8 cellular contexts compared by ENCODE assay signal in genomic region chr17:39623356-39623950, GRCh38. TPM values are rescaled to one million over a fixed set of nuclear protein-coding genes. Genes with fewer than 3 reads are reported as not detected.
DNase-seq lines count a peak whose midpoint lies in the region; ATAC-seq and TF ChIP-seq lines count a peak whose summit lies in the region.

No MANE protein-coding gene starts in this region.

- peaks cover 22% of the 10 kb centered on the region for H3K4me1 ChIP-seq in GM23338 (ENCODE audit: insufficient read depth)

- no peaks in the 10 kb centered on the region for H3K36me3 Mint-ChIP-seq in GM23338 (ENCODE audit: low read depth)

- no peak overlapping the region for H3K27ac Mint-ChIP-seq in GM23338

- TF ChIP-seq CTCF in BJ (IDR thresholded peaks at IDR 0.05; ENCODE audit: insufficient read depth, low read depth, low read length) (peak; percentile 97), GM23338 (conservative IDR thresholded peaks at IDR 0.05; ENCODE audit: low read depth in 2 of 2) (peak; percentile 86 to 89), cardiac fibroblast (IDR thresholded peaks at IDR 0.05; ENCODE audit: low read depth, low read length) (peak; percentile 94)

- no peak overlapping the region for H3K4me3 ChIP-seq in BJ (ENCODE audit: low read depth, low read length)
- no peak overlapping the region for H3K4me3 ChIP-seq in GM23338
- no peak overlapping the region for H3K4me3 ChIP-seq in cardiac fibroblast (replicated peaks in 1 of 2; ENCODE audit: low read depth in 2 of 2, low read length in 2 of 2)

- peak overlapping the region; percentile 54 for H3K4me2 ChIP-seq in GM23338

- peak; percentile 25 for ATAC-seq in GM23338
- ATAC-seq in activated CD4-positive, CD25-positive, alpha-beta regulatory T cell treated with anti-CD3 and anti-CD28 coated beads, Interleukin-2, amount 50 U/mL, for 24 hours, result peak; percentile 37 to 40
- ATAC-seq in HG03460 (IDR thresholded peaks at IDR 0.05; ENCODE audit: unreplicated experiment), result no peak

- H3K27ac ChIP-seq in GM23338 (ENCODE audit: low read depth), result no peak overlapping the region

- H3K9me3 Mint-ChIP-seq in GM23338, result no peaks in the 10 kb centered on the region; the same call in 2 of the 3 replicates

- 0 out of 2 replicates have a peak, but pooled peaks cover 4% of the 10 kb centered on the region for H3F3A ChIP-seq in GM23338 (replicated peaks; ENCODE audit: low read depth)

- CTCF ChIA-PET in BJ (lab: Yijun Ruan, JAX), result interaction anchor here (0.6 to 8.7 kb wide), 30 partner anchors 8 to 399 kb away, joined by 3 to 193 read pairs (median 8); partner anchors contain the start of genes ERBB2, MIEN1, PGAP3 and PNMT

- peaks cover 42% of the 10 kb centered on the region for H3K4me1 Mint-ChIP-seq in GM23338

- no peak for DNase-seq in BJ (ENCODE audit: low read depth)
- DNase-seq in GM23338 (ENCODE audit: low spot score), result peak; percentile 87
- DNase-seq in NCI-H2196 treated with DMSO at 0.1 percent for 48 hours (lab: John Stamatoyannopoulos, UW; ENCODE audit: unreplicated experiment), result peak; percentile 33
- peak; percentile 66 to 70 for DNase-seq in cardiac fibroblast (ENCODE audit: low read depth in 2 of 2)
- DNase-seq in kidney tubule cell (ENCODE audit: low spot score), result peak; percentile 75
- peak; percentile 85 for DNase-seq in stimulated activated CD4-positive, alpha-beta T cell treated with anti-CD3 and anti-CD28 coated beads, Interleukin-1b, Interleukin-23, amount 100 ng/mL, for 48 hours

- H3K36me3 ChIP-seq in BJ (ENCODE audit: control insufficient read depth, insufficient read depth, low read length), result no peaks in the 10 kb centered on the region; the same call in 1 of the 2 replicates
- no peaks in the 10 kb centered on the region for H3K36me3 ChIP-seq in GM23338 (ENCODE audit: insufficient read depth)

- H4K20me1 ChIP-seq in GM23338 (replicated peaks; ENCODE audit: insufficient read depth), result no peaks in the 10 kb centered on the region

- no peak overlapping the region for H3K4me3 Mint-ChIP-seq in GM23338

- H3K27me3 Mint-ChIP-seq in GM23338 (ENCODE audit: insufficient read depth, low read depth, poor library complexity), result peaks cover 72% of the 10 kb centered on the region

- no peaks in the 10 kb centered on the region for H3K79me2 ChIP-seq in GM23338 (replicated peaks; ENCODE audit: insufficient read depth)

- POLR2A ChIA-PET in BJ (lab: Charles Lee), result no interaction called here

- H3K27me3 ChIP-seq in BJ (ENCODE audit: control insufficient read depth, insufficient read depth, low read length) (peaks cover 31% of the 10 kb centered on the region), GM23338 (ENCODE audit: insufficient read depth) (peaks cover 95% of the 10 kb centered on the region)

- no peaks in the 10 kb centered on the region for H3K9me2 ChIP-seq in GM23338 (ENCODE audit: insufficient read depth)

- H2AFZ ChIP-seq in GM23338, result no peak overlapping the region

TF ChIP-seq in GM23338, 12 proteins besides CTCF, POLR2A, EP300 and RAD21:
- TF ChIP-seq EZH2phosphoT487 (IDR thresholded peaks at IDR 0.05; ENCODE audit: unreplicated experiment), result no peak
- no peak for TF ChIP-seq NANOG (IDR thresholded peaks at IDR 0.05; ENCODE audit: borderline replicate concordance)
- no peak for TF ChIP-seq ZNF331 (CRISPR knock-in tag; IDR thresholded peaks at IDR 0.05; ENCODE audit: low read depth)

RNA-seq across cellular contexts. Expression of gene PPP1R1B, which starts 3.3 kb away (rescaled TPM):
- polyA plus RNA-seq in BJ (2011; rRNA removed) (not detected in 2 replicates), GM23338 (2016; fragmentation: Nextera tagmentation; extraction: Ambion mirVana) (3.7 and 5.4 TPM in 2 replicates)
- polyA minus RNA-seq in BJ (2011; rRNA and poly(A)+ RNA removed), result not detected in 2 replicates
- total RNA-seq in GM23338 (2014; rRNA removed; shearing (Covaris generic)), result 1.5 and 3.4 TPM in 2 replicates

RNA-seq across cellular contexts. Expression of gene STARD3, which starts 13.5 kb away (rescaled TPM):
- polyA plus RNA-seq in BJ (2011; rRNA removed), result 51.6 and 93.8 TPM in 2 replicates
- 34.6 and 53.3 TPM in 2 replicates for polyA minus RNA-seq in BJ (2011; rRNA and poly(A)+ RNA removed)
- total RNA-seq in GM23338 (2014; rRNA removed; shearing (Covaris generic)), result 39.7 and 53.3 TPM in 2 replicates
- 26.4 and 31.5 TPM in 2 replicates for polyA plus RNA-seq in GM23338 (2016; fragmentation: Nextera tagmentation; extraction: Ambion mirVana)

RNA-seq across cellular contexts. Expression of gene NEUROD2, which starts 15.7 kb away (rescaled TPM):
- not detected in 2 replicates for polyA plus RNA-seq in BJ (2011; rRNA removed)
- not detected in 2 replicates for polyA minus RNA-seq in BJ (2011; rRNA and poly(A)+ RNA removed)
- not detected in 2 replicates for total RNA-seq in GM23338 (2014; rRNA removed; shearing (Covaris generic))
- not detected in 2 replicates for polyA plus RNA-seq in GM23338 (2016; fragmentation: Nextera tagmentation; extraction: Ambion mirVana)

RNA-seq across cellular contexts. Expression of gene TCAP, which starts 41.7 kb away (rescaled TPM):
- polyA plus RNA-seq in BJ (2011; rRNA removed), result 0.16 and 0.22 TPM in 2 replicates
- polyA minus RNA-seq in BJ (2011; rRNA and poly(A)+ RNA removed), result 0.41 and 0.62 TPM in 2 replicates
- total RNA-seq in GM23338 (2014; rRNA removed; shearing (Covaris generic)), result 0.74 and 2.1 TPM in 2 replicates
- 0.61 and 0.80 TPM in 2 replicates for polyA plus RNA-seq in GM23338 (2016; fragmentation: Nextera tagmentation; extraction: Ambion mirVana)

RNA-seq across cellular contexts. Expression of gene PNMT, which starts 44.8 kb away (rescaled TPM):
- polyA plus RNA-seq in BJ (2011; rRNA removed), result not detected in 2 replicates
- polyA minus RNA-seq in BJ (2011; rRNA and poly(A)+ RNA removed), result not detected in 2 replicates
- 1.9 and 2.3 TPM in 2 replicates for total RNA-seq in GM23338 (2014; rRNA removed; shearing (Covaris generic))
- polyA plus RNA-seq in GM23338 (2016; fragmentation: Nextera tagmentation; extraction: Ambion mirVana), result 2.5 and 4.4 TPM in 2 replicates
